1 cellular context compared by ENCODE assay signal in the genomic region with DNA sequence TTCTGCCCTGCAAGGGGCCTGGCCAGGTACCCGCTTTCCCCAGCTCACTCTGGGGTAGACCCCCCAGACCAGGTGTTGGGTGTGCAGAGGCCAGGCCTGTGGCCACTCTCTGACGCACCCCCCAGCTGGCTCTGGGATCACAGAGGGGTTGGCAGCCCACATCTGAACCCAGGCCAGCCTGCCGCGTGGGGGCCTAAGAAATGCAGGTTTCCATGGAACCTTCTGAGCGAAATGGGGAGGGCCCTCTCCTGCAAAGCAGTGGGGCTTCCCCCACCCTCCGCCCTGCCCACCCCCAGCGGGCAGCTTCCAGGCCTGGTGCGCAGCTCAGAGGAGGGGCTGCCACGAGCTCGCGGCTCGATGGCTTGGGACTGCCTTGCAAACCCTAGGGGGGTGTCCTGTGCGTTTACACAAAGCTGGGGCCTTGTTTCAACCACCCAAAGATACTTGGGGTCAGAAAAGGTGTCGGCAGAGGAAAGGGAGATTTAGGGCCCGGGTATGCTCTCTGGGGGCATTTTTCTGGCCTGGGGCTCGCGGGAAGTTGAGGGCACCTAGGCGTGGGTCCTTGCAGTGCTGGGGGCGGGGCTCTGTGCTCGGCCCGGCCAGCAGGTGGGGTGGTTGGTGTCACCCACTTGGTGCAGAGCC.
TF ChIP-seq lines count a peak whose summit lies in the region.

No MANE protein-coding gene starts in this region.

TF ChIP-seq in HepG2, 621 proteins besides CTCF, POLR2A, EP300 and RAD21:
- TF ChIP-seq AKAP8 (CRISPR knock-in tag; IDR thresholded peaks at IDR 0.05) (peak; percentile 99; the same call in 1 of the 2 replicates), SAP130 (CRISPR knock-in tag; IDR thresholded peaks at IDR 0.05; ENCODE audit: low read depth) (0 out of 2 replicates have a peak, but pooled peaks have one; percentile 28), SIN3A (IDR thresholded peaks at IDR 0.05; ENCODE audit: borderline replicate concordance, low read depth, low read length) (0 out of 2 replicates have a peak, but pooled peaks have one; percentile 29), KDM3A (CRISPR knock-in tag; IDR thresholded peaks at IDR 0.05; ENCODE audit: low read depth) (peak; percentile 26; the same call in 1 of the 2 replicates), NRL (CRISPR knock-in tag; IDR thresholded peaks at IDR 0.05; ENCODE audit: borderline replicate concordance) (0 out of 2 replicates have a peak, but pooled peaks have one; percentile 0), AGO1 (IDR thresholded peaks at IDR 0.05; ENCODE audit: low read depth, low read length, poor library complexity, severe bottlenecking) (peak; percentile 42), KAT8 (CRISPR knock-in tag; IDR thresholded peaks at IDR 0.05) (0 out of 2 replicates have a peak, but pooled peaks have one; percentile 3), ARHGAP35 (CRISPR knock-in tag; IDR thresholded peaks at IDR 0.05; ENCODE audit: borderline replicate concordance) (0 out of 2 replicates have a peak, but pooled peaks have one; percentile 50), ZNF326 (CRISPR knock-in tag; IDR thresholded peaks at IDR 0.05; ENCODE audit: borderline replicate concordance) (peak; percentile 88), ZNF501 (CRISPR knock-in tag; IDR thresholded peaks at IDR 0.05) (peak; percentile 43; the same call in 1 of the 2 replicates), MYC (CRISPR knock-in tag; IDR thresholded peaks at IDR 0.05; ENCODE audit: borderline replicate concordance) (peak; percentile 29; the same call in 1 of the 2 replicates), SALL2 (CRISPR knock-in tag; IDR thresholded peaks at IDR 0.05) (0 out of 2 replicates have a peak, but pooled peaks have one; percentile 22), ZMYM4 (CRISPR knock-in tag; IDR thresholded peaks at IDR 0.05) (0 out of 2 replicates have a peak, but pooled peaks have one; percentile 17), ZNF564 (CRISPR knock-in tag; IDR thresholded peaks at IDR 0.05) (0 out of 2 replicates have a peak, but pooled peaks have one; percentile 23), MED1 (CRISPR knock-in tag; IDR thresholded peaks at IDR 0.05) (0 out of 2 replicates have a peak, but pooled peaks have one; percentile 2), FOSL2 (CRISPR knock-in tag; IDR thresholded peaks at IDR 0.05) (0 out of 2 replicates have a peak, but pooled peaks have one; percentile 9), ZNF510 (CRISPR knock-in tag; IDR thresholded peaks at IDR 0.05; ENCODE audit: low read depth) (0 out of 2 replicates have a peak, but pooled peaks have one; percentile 6), AHR (CRISPR knock-in tag; IDR thresholded peaks at IDR 0.05) (0 out of 2 replicates have a peak, but pooled peaks have one; percentile 33), ZNF468 (CRISPR knock-in tag; IDR thresholded peaks at IDR 0.05) (peak; percentile 84; the same call in 1 of the 2 replicates), ZNF563 (CRISPR knock-in tag; IDR thresholded peaks at IDR 0.05) (peak; percentile 37; the same call in 1 of the 2 replicates), ZBTB7A (CRISPR knock-in tag; IDR thresholded peaks at IDR 0.05) (peak; percentile 54; the same call in 1 of the 2 replicates), YEATS4 (CRISPR knock-in tag; IDR thresholded peaks at IDR 0.05; ENCODE audit: borderline replicate concordance) (0 out of 2 replicates have a peak, but pooled peaks have one; percentile 6), ZSCAN21 (CRISPR knock-in tag; IDR thresholded peaks at IDR 0.05; ENCODE audit: borderline replicate concordance) (0 out of 2 replicates have a peak, but pooled peaks have one; percentile 38)
- TF ChIP-seq, protein P1, sequence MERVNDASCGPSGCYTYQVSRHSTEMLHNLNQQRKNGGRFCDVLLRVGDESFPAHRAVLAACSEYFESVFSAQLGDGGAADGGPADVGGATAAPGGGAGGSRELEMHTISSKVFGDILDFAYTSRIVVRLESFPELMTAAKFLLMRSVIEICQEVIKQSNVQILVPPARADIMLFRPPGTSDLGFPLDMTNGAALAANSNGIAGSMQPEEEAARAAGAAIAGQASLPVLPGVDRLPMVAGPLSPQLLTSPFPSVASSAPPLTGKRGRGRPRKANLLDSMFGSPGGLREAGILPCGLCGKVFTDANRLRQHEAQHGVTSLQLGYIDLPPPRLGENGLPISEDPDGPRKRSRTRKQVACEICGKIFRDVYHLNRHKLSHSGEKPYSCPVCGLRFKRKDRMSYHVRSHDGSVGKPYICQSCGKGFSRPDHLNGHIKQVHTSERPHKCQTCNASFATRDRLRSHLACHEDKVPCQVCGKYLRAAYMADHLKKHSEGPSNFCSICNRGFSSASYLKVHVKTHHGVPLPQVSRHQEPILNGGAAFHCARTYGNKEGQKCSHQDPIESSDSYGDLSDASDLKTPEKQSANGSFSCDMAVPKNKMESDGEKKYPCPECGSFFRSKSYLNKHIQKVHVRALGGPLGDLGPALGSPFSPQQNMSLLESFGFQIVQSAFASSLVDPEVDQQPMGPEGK (CRISPR knock-in tag; IDR thresholded peaks at IDR 0.05): peak; percentile 58; the same call in 1 of the 2 replicates
- TF ChIP-seq, protein P2, sequence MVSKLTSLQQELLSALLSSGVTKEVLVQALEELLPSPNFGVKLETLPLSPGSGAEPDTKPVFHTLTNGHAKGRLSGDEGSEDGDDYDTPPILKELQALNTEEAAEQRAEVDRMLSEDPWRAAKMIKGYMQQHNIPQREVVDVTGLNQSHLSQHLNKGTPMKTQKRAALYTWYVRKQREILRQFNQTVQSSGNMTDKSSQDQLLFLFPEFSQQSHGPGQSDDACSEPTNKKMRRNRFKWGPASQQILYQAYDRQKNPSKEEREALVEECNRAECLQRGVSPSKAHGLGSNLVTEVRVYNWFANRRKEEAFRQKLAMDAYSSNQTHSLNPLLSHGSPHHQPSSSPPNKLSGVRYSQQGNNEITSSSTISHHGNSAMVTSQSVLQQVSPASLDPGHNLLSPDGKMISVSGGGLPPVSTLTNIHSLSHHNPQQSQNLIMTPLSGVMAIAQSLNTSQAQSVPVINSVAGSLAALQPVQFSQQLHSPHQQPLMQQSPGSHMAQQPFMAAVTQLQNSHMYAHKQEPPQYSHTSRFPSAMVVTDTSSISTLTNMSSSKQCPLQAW (CRISPR knock-in tag; IDR thresholded peaks at IDR 0.05): 0 out of 2 replicates have a peak, but pooled peaks have one; percentile 38
- TF ChIP-seq, protein P3, sequence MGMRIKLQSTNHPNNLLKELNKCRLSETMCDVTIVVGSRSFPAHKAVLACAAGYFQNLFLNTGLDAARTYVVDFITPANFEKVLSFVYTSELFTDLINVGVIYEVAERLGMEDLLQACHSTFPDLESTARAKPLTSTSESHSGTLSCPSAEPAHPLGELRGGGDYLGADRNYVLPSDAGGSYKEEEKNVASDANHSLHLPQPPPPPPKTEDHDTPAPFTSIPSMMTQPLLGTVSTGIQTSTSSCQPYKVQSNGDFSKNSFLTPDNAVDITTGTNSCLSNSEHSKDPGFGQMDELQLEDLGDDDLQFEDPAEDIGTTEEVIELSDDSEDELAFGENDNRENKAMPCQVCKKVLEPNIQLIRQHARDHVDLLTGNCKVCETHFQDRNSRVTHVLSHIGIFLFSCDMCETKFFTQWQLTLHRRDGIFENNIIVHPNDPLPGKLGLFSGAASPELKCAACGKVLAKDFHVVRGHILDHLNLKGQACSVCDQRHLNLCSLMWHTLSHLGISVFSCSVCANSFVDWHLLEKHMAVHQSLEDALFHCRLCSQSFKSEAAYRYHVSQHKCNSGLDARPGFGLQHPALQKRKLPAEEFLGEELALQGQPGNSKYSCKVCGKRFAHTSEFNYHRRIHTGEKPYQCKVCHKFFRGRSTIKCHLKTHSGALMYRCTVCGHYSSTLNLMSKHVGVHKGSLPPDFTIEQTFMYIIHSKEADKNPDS (CRISPR knock-in tag; IDR thresholded peaks at IDR 0.05): 0 out of 2 replicates have a peak, but pooled peaks have one; percentile 19
- TF ChIP-seq, protein P4, sequence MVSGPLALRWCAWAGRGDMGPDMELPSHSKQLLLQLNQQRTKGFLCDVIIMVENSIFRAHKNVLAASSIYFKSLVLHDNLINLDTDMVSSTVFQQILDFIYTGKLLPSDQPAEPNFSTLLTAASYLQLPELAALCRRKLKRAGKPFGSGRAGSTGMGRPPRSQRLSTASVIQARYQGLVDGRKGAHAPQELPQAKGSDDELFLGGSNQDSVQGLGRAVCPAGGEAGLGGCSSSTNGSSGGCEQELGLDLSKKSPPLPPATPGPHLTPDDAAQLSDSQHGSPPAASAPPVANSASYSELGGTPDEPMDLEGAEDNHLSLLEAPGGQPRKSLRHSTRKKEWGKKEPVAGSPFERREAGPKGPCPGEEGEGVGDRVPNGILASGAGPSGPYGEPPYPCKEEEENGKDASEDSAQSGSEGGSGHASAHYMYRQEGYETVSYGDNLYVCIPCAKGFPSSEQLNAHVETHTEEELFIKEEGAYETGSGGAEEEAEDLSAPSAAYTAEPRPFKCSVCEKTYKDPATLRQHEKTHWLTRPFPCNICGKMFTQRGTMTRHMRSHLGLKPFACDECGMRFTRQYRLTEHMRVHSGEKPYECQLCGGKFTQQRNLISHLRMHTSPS (CRISPR knock-in tag; IDR thresholded peaks at IDR 0.05; ENCODE audit: low read depth): peak; percentile 22; the same call in 1 of the 2 replicates
